ENCODE assay signal across 13 cellular contexts in the genomic region with DNA sequence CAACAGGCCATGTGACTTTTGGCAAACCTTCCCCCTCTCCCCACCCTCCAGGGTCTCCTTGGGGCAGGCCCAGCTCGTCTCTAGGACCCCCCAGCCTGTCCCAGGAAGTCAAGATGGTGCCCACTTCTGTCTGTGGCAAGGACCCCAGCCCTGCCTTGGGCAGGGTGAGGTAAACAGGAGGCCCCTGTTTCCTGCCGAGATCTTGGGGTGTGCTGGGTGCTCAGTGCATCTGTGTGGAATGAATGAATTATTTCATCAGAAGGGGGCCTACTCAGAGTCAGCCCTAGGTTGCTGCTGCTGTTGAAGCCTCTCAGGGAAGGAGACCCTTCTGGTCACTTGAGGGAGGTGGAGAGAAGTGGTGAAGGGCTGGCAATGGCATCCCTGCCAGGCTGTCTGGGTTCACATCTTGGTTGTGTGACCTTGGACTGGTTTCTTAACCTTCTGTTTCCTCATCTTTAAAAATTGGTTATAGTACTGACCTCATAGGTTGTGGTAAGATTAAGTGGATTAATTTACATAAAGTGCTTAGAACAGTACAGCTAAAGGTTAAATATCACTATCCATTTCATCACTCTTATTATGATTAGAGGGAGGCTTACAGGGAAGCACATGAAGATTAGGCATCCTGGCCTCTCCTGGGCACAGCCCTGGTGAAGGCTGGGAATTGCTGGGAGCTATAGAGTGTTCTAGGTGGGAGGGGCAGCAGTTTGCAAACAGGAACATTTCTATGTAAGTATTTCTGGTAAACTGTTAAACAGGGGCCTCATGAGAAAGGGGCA.
DNase-seq lines count a peak whose midpoint lies in the region; ATAC-seq, FAIRE-seq and TF ChIP-seq lines count a peak whose summit lies in the region.
"Had no signal": no experiment of that assay in that cellular context is flagged by ENCODE, and none has a peak within 500 bp of the region (broad histone marks: within the 10 kb centered on the region; RNA-seq: fewer than 3 reads in every experiment).

No MANE protein-coding gene starts in this region.

- TF ChIP-seq CTCF in astrocyte (IDR thresholded peaks at IDR 0.05; ENCODE audit: insufficient read depth, low read depth, low read length) = no peak
- no peak for TF ChIP-seq CTCF in natural killer cell (IDR thresholded peaks at IDR 0.05)

- peak overlapping the region; percentile 90 for H3K9ac ChIP-seq in BLaER1
- peak overlapping the region; percentile 41 for H3K9ac ChIP-seq in astrocyte (ENCODE audit: low read length)

- peak overlapping the region; percentile 88 for H3K4me2 ChIP-seq in BLaER1
- no peak overlapping the region for H3K4me2 ChIP-seq in astrocyte (ENCODE audit: low read length)

- H4K20me1 ChIP-seq in BLaER1 (no peaks in the 10 kb centered on the region), astrocyte (ENCODE audit: insufficient read depth, low read length) (peaks cover 26% of the 10 kb centered on the region)

- H2AFZ ChIP-seq in astrocyte (ENCODE audit: low read depth, low read length) = no peak overlapping the region

- no peaks in the 10 kb centered on the region for H3K9me3 Mint-ChIP-seq in astrocyte (ENCODE audit: unreplicated experiment)
- H3K9me3 Mint-ChIP-seq in natural killer cell = no peaks in the 10 kb centered on the region

- intact Hi-C loops in natural killer cell (cut with micrococcal nuclease) = no loop called here

- no peaks in the 10 kb centered on the region for H3K9me3 ChIP-seq in BLaER1
- H3K9me3 ChIP-seq in astrocyte (ENCODE audit: insufficient read depth, low read depth, low read length) = no peaks in the 10 kb centered on the region

- H3K4me1 Mint-ChIP-seq in astrocyte (ENCODE audit: low read depth, unreplicated experiment) (peaks cover 71% of the 10 kb centered on the region), natural killer cell (peaks cover 35 to 65% of the 10 kb centered on the region in 2 donors)

- ATAC-seq in natural killer cell (peak in 2 of 3 donors; percentile 7 to 12), HG02938 (IDR thresholded peaks at IDR 0.05; ENCODE audit: unreplicated experiment) (no peak), HG02642 (IDR thresholded peaks at IDR 0.05; ENCODE audit: poor library complexity, unreplicated experiment) (no peak), GM21825 (IDR thresholded peaks at IDR 0.05; ENCODE audit: unreplicated experiment) (no peak), SK-N-SH treated with all-trans-retinoic acid at 6 μM for 48 hours (no peak)

- H3K27me3 ChIP-seq in BLaER1 (no peaks in the 10 kb centered on the region), astrocyte (ENCODE audit: insufficient read depth, low read length) (no peaks in the 10 kb centered on the region)

- H3K79me2 ChIP-seq in astrocyte (ENCODE audit: insufficient read depth, low read length) = peaks cover 86% of the 10 kb centered on the region

- peaks cover 10% of the 10 kb centered on the region for H3K36me3 Mint-ChIP-seq in astrocyte (ENCODE audit: low read depth, unreplicated experiment)
- H3K36me3 Mint-ChIP-seq in natural killer cell = no peaks in the 10 kb centered on the region

- peak; percentile 20 for DNase-seq in KG1 (lab: John Stamatoyannopoulos, UW)
- DNase-seq in astrocyte (ENCODE audit: low read depth) = no peak
- DNase-seq in natural killer cell = no peak
- DNase-seq: DMS53; stimulated activated CD4-positive, alpha-beta T cell treated with anti-CD3 and anti-CD28 coated beads, Interleukin-15, amount 100 ng/mL, for 24 hours had no signal

- no peak for FAIRE-seq in astrocyte (lab: Jason Lieb, UNC)
- FAIRE-seq: islet of Langerhans, TTC549, urothelium cell line had no signal

- H3K36me3 ChIP-seq in BLaER1 = peaks cover 27% of the 10 kb centered on the region
- H3K36me3 ChIP-seq in astrocyte (ENCODE audit: insufficient read depth, low read length) = peaks cover 14% of the 10 kb centered on the region

- H3K27ac Mint-ChIP-seq in astrocyte (ENCODE audit: unreplicated experiment) (no peak overlapping the region), natural killer cell (peak overlapping the region; percentile 83 to 94)

- H3K4me3 Mint-ChIP-seq in astrocyte (ENCODE audit: unreplicated experiment) = peak overlapping the region; percentile 35
- peak overlapping the region; percentile 74 for H3K4me3 Mint-ChIP-seq in natural killer cell

- H3K4me1 ChIP-seq in BLaER1 (peaks cover 96% of the 10 kb centered on the region), astrocyte (ENCODE audit: insufficient read depth, low read length) (peaks cover 56% of the 10 kb centered on the region)

- peak overlapping the region; percentile 99 for H3K27ac ChIP-seq in BLaER1
- H3K27ac ChIP-seq in astrocyte (ENCODE audit: low read depth, low read length) = peak overlapping the region; percentile 59

- H3K27me3 Mint-ChIP-seq in astrocyte (ENCODE audit: low read depth, unreplicated experiment) = no peaks in the 10 kb centered on the region
- H3K27me3 Mint-ChIP-seq in natural killer cell (ENCODE audit: low read depth in 2 of 2) = no peaks in the 10 kb centered on the region

- H3K4me3 ChIP-seq in BLaER1 (no peak overlapping the region), astrocyte (ENCODE audit: insufficient read depth, low read depth, low read length) (no peak overlapping the region)

TF ChIP-seq in SK-N-SH treated with all-trans-retinoic acid at 6 μM for 48 hours, 23 proteins besides CTCF, POLR2A, EP300 and RAD21:
- TF ChIP-seq BACH2 (CRISPR knock-in tag; IDR thresholded peaks at IDR 0.05; ENCODE audit: borderline replicate concordance) (no peak), SNAI2 (CRISPR knock-in tag; IDR thresholded peaks at IDR 0.05) (no peak), ZNF8 (CRISPR knock-in tag; IDR thresholded peaks at IDR 0.05) (no peak), ZNF565 (CRISPR knock-in tag; conservative IDR thresholded peaks at IDR 0.05; ENCODE audit: low read depth) (no peak), TCF4 (CRISPR knock-in tag; IDR thresholded peaks at IDR 0.05; ENCODE audit: borderline replicate concordance) (no peak), ARNTL (CRISPR knock-in tag; IDR thresholded peaks at IDR 0.05; ENCODE audit: borderline replicate concordance, low read depth) (no peak), ZFP3 (CRISPR knock-in tag; IDR thresholded peaks at IDR 0.05) (no peak), ZNF70 (CRISPR knock-in tag; IDR thresholded peaks at IDR 0.05) (no peak), ZFP30 (CRISPR knock-in tag; IDR thresholded peaks at IDR 0.05) (no peak)
- TF ChIP-seq, protein P1, sequence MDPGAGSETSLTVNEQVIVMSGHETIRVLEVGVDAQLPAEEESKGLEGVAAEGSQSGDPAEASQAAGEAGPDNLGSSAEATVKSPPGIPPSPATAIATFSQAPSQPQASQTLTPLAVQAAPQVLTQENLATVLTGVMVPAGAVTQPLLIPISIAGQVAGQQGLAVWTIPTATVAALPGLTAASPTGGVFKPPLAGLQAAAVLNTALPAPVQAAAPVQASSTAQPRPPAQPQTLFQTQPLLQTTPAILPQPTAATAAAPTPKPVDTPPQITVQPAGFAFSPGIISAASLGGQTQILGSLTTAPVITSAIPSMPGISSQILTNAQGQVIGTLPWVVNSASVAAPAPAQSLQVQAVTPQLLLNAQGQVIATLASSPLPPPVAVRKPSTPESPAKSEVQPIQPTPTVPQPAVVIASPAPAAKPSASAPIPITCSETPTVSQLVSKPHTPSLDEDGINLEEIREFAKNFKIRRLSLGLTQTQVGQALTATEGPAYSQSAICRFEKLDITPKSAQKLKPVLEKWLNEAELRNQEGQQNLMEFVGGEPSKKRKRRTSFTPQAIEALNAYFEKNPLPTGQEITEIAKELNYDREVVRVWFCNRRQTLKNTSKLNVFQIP (CRISPR knock-in tag; IDR thresholded peaks at IDR 0.05; ENCODE audit: borderline replicate concordance, low read depth) = no peak

Comparison
In these comparisons a context has a peak if more than half of its experiments do, and no peak if none do; other contexts are left out.
1. ATAC-seq: peak in natural killer cell (2 of 3); none in HG02938 (single experiment), HG02642 (single experiment), GM21825 (single experiment) and SK-N-SH treated with all-trans-retinoic acid at 6 μM for 48 hours (single experiment).